In genomic region chr2:54206596-54206995, GRCh38 we compare ENCODE assay signal across 8 cellular contexts. TPM values are rescaled to one million over a fixed set of nuclear protein-coding genes. Genes with fewer than 3 reads are reported as not detected.
DNase-seq lines count a peak whose midpoint lies in the region; ATAC-seq, FAIRE-seq and TF ChIP-seq lines count a peak whose summit lies in the region.

No MANE protein-coding gene starts in this region.

- dilution Hi-C loops in mammary epithelial cell (cut with HindIII; ENCODE audit: low sequenced_read_pairs) = no loop called here

- H3K4me3 Mint-ChIP-seq in memory B cell = no peak overlapping the region

- peak; percentile 35 for FAIRE-seq in GM18507 (lab: Jason Lieb, UNC)

- no peaks in the 10 kb centered on the region for H3K27me3 Mint-ChIP-seq in memory B cell

- 57% methylated on average over 2 of the region's 2 CpGs for WGBS in mammary epithelial cell (ENCODE audit: low coverage, missing lambda C conversion rate)

- no TSS peak for BruUV-seq in mammary epithelial cell (replicated peaks; lab: Mats Ljungman, UMichigan)

- H3K9ac ChIP-seq in mammary epithelial cell (ENCODE audit: insufficient read depth, low read length) = no peak overlapping the region

- no peak overlapping the region for H3K4me2 ChIP-seq in mammary epithelial cell (ENCODE audit: insufficient read depth, low read depth, low read length)

- ATAC-seq in memory B cell (ENCODE audit: low read depth) = peak; percentile 57
- no peak for ATAC-seq in HG02763 (IDR thresholded peaks at IDR 0.05; ENCODE audit: unreplicated experiment)
- ATAC-seq in HG03280 (IDR thresholded peaks at IDR 0.05; ENCODE audit: unreplicated experiment) = no peak

- H4K20me1 ChIP-seq in mammary epithelial cell (ENCODE audit: insufficient read depth, low read length) = no peaks in the 10 kb centered on the region

- no peaks in the 10 kb centered on the region for H3K79me2 ChIP-seq in mammary epithelial cell (ENCODE audit: insufficient read depth, low read length)

- peak; percentile 49 to 53 for TF ChIP-seq CTCF in mammary epithelial cell (conservative IDR thresholded peaks at IDR 0.05 in 1 of 2, IDR thresholded peaks at IDR 0.05 in 1 of 2; ENCODE audit: extremely low read depth in 1 of 2, insufficient read depth in 1 of 2, low read depth in 1 of 2, low read length in 2 of 2)

- no peak overlapping the region for H3K27ac ChIP-seq in mammary epithelial cell (ENCODE audit: insufficient read depth, low read depth, low read length)

- intact Hi-C loops in mammary epithelial cell (cut with micrococcal nuclease) = loop anchor here (5.0 kb wide), 1 partner anchor 126 kb away; a partner anchor contains a TSS

- no peaks in the 10 kb centered on the region for H3K9me3 ChIP-seq in mammary epithelial cell (replicated peaks; ENCODE audit: insufficient read depth, low read length)

- no peaks in the 10 kb centered on the region for H3K27me3 ChIP-seq in mammary epithelial cell (ENCODE audit: insufficient read depth, low read length)

- H3K4me1 Mint-ChIP-seq in memory B cell = no peaks in the 10 kb centered on the region

- H3K4me3 ChIP-seq in mammary epithelial cell (replicated peaks in 1 of 3; ENCODE audit: insufficient read depth in 1 of 3, low read depth in 2 of 3, low read length in 3 of 3) = no peak overlapping the region

- H3K9me3 Mint-ChIP-seq in memory B cell = peaks cover under 1% of the 10 kb centered on the region

- H3K27ac Mint-ChIP-seq in memory B cell = no peak overlapping the region

- H3K36me3 Mint-ChIP-seq in memory B cell = peaks cover 14% of the 10 kb centered on the region

- DNase-seq in AG08395 (ENCODE audit: low spot score) (peak; percentile 42), GM18507 (ENCODE audit: extremely low spot score, insufficient read length, low read depth) (no peak), NCI-H146 treated with DMSO at 0.1 percent for 48 hours (lab: John Stamatoyannopoulos, UW; ENCODE audit: unreplicated experiment) (peak; percentile 38), mammary epithelial cell (peak; percentile 20), memory B cell (ENCODE audit: low spot score in 2 of 2) (no peak), HK-2 (ENCODE audit: unreplicated experiment) (no peak)

- in situ Hi-C loops in mammary epithelial cell (cut with MboI; ENCODE audit: low sequenced_read_pairs in 2 of 2) = loop anchor here in 1 of 2 donors (25.0 kb wide), 1 partner anchor 306 kb away; no protein-coding TSS in a partner anchor

- CTCF ChIA-PET in mammary epithelial cell (lab: Charles Lee; ENCODE audit: low non-redundant PET) = interaction anchor here (0.7 kb wide), 2 partner anchors 47 to 1225 kb away, joined by 3 to 10 read pairs; no protein-coding TSS in a partner anchor

- no peaks in the 10 kb centered on the region for H3K36me3 ChIP-seq in mammary epithelial cell (ENCODE audit: insufficient read depth, low read length)

- no peak overlapping the region for H2AFZ ChIP-seq in mammary epithelial cell (ENCODE audit: low read depth, low read length)

- peaks cover 3% of the 10 kb centered on the region for H3K4me1 ChIP-seq in mammary epithelial cell (ENCODE audit: insufficient read depth, low read length)

RNA-seq across cellular contexts. Expression of gene TSPYL6, which starts 49.4 kb away (rescaled TPM):
- total RNA-seq in mammary epithelial cell = not detected
- polyA plus RNA-seq in mammary epithelial cell = not detected
- not detected for polyA minus RNA-seq in mammary epithelial cell

Comparison
In these comparisons a context has a peak if more than half of its experiments do, and no peak if none do; other contexts are left out.
1. DNase-seq: peak in AG08395 (single experiment), NCI-H146 treated with DMSO at 0.1 percent for 48 hours (single experiment) and mammary epithelial cell (single experiment); none in GM18507 (single experiment), memory B cell (0 of 2) and HK-2 (single experiment).